Comparison of ENCODE assay signal across 1 cellular context in genomic region chr6:44702292-44702691, GRCh38.
TF ChIP-seq lines count a peak whose summit lies in the region.

No MANE protein-coding gene starts in this region.

TF ChIP-seq in GM23338, 12 proteins besides CTCF, POLR2A, EP300 and RAD21:
- TF ChIP-seq EZH2 (IDR thresholded peaks at IDR 0.05; ENCODE audit: low read depth, unreplicated experiment) (no peak), CREB1 (CRISPR knock-in tag; IDR thresholded peaks at IDR 0.05; ENCODE audit: low read depth) (no peak), NANOG (IDR thresholded peaks at IDR 0.05; ENCODE audit: borderline replicate concordance) (no peak)
- TF ChIP-seq, protein P1, sequence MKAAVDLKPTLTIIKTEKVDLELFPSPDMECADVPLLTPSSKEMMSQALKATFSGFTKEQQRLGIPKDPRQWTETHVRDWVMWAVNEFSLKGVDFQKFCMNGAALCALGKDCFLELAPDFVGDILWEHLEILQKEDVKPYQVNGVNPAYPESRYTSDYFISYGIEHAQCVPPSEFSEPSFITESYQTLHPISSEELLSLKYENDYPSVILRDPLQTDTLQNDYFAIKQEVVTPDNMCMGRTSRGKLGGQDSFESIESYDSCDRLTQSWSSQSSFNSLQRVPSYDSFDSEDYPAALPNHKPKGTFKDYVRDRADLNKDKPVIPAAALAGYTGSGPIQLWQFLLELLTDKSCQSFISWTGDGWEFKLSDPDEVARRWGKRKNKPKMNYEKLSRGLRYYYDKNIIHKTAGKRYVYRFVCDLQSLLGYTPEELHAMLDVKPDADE (IDR thresholded peaks at IDR 0.05): no peak
